ENCODE assay signal across 19 cellular contexts in genomic region chr22:41222846-41223507, GRCh38. TPM values are rescaled to one million over a fixed set of nuclear protein-coding genes. Genes with fewer than 3 reads are reported as not detected.
DNase-seq lines count a peak whose midpoint lies in the region; ATAC-seq and TF ChIP-seq lines count a peak whose summit lies in the region.
"Had no signal": no experiment of that assay in that cellular context is flagged by ENCODE, and none has a peak within 500 bp of the region (broad histone marks: within the 10 kb centered on the region; RNA-seq: fewer than 3 reads in every experiment).

No MANE protein-coding gene starts in this region.

- no peaks in the 10 kb centered on the region for H4K20me1 ChIP-seq in osteoblast (ENCODE audit: insufficient read depth, low read length)

- H3K4me3 Mint-ChIP-seq in activated CD4-positive, alpha-beta T cell treated with anti-CD3 and anti-CD28 coated beads, Interleukin-2, amount 10 ng/mL, durations not matched to agents 24 days and 14 days = no peak overlapping the region
- H3K4me3 Mint-ChIP-seq in activated naive CD8-positive, alpha-beta T cell treated with anti-CD3 and anti-CD28 coated beads, Interleukin-2, amount 50 U/mL, for 24 hours = no peak overlapping the region
- H3K4me3 Mint-ChIP-seq in CD14-positive monocyte = no peak overlapping the region
- H3K4me3 Mint-ChIP-seq: B cell; CD4-positive, alpha-beta T cell had no signal

- TF ChIP-seq CTCF in osteoblast (IDR thresholded peaks at IDR 0.05; ENCODE audit: extremely low read depth, low read depth, low read length) (no peak), heart right ventricle (IDR thresholded peaks at IDR 0.05) (no peak), CD14-positive monocyte (IDR thresholded peaks at IDR 0.05) (no peak)

- intact Hi-C loops in activated CD4-positive, alpha-beta T cell treated with anti-CD3 and anti-CD28 coated beads, Interleukin-2, amount 10 ng/mL, durations not matched to agents 24 days and 14 days (cut with micrococcal nuclease) = no loop called here
- intact Hi-C loops in heart right ventricle (cut with DNase I) = no loop called here
- intact Hi-C loops in CD14-positive monocyte (cut with micrococcal nuclease) = no loop called here

- H3K4me3 ChIP-seq in osteoblast (ENCODE audit: insufficient read depth, low read length) (no peak overlapping the region), heart right ventricle (no peak overlapping the region)
- H3K4me3 ChIP-seq: HAP-1 had no signal

- H3K79me2 ChIP-seq in osteoblast (ENCODE audit: insufficient read depth, low read length) = no peaks in the 10 kb centered on the region

- 92 to 94% methylated on average over 9 of the region's 9 CpGs for WGBS in heart right ventricle, 2 donors

- no peaks in the 10 kb centered on the region for H3K27me3 ChIP-seq in osteoblast (ENCODE audit: insufficient read depth, low read length)
- no peaks in the 10 kb centered on the region for H3K27me3 ChIP-seq in heart right ventricle

- H3K36me3 Mint-ChIP-seq in activated CD4-positive, alpha-beta T cell treated with anti-CD3 and anti-CD28 coated beads, Interleukin-2, amount 10 ng/mL, durations not matched to agents 24 days and 14 days (ENCODE audit: low read depth) = peaks cover 43% of the 10 kb centered on the region
- peaks cover 40% of the 10 kb centered on the region for H3K36me3 Mint-ChIP-seq in activated naive CD8-positive, alpha-beta T cell treated with anti-CD3 and anti-CD28 coated beads, Interleukin-2, amount 50 U/mL, for 24 hours (ENCODE audit: low read depth)
- peaks cover 70 to 93% of the 10 kb centered on the region in 2 donors for H3K36me3 Mint-ChIP-seq in CD14-positive monocyte

- H3K27me3 Mint-ChIP-seq in activated CD4-positive, alpha-beta T cell treated with anti-CD3 and anti-CD28 coated beads, Interleukin-2, amount 10 ng/mL, durations not matched to agents 24 days and 14 days = no peaks in the 10 kb centered on the region
- H3K27me3 Mint-ChIP-seq in activated naive CD8-positive, alpha-beta T cell treated with anti-CD3 and anti-CD28 coated beads, Interleukin-2, amount 50 U/mL, for 24 hours = no peaks in the 10 kb centered on the region
- peaks cover 0 to 2% (median 0%) of the 10 kb centered on the region in 3 donors for H3K27me3 Mint-ChIP-seq in CD14-positive monocyte (ENCODE audit: low read depth in 3 of 3)
- H3K27me3 Mint-ChIP-seq: B cell; CD4-positive, alpha-beta T cell had no signal

- no peak overlapping the region for H3K4me2 ChIP-seq in osteoblast (ENCODE audit: insufficient read depth, low read length)

- H3K9me3 Mint-ChIP-seq in activated CD4-positive, alpha-beta T cell treated with anti-CD3 and anti-CD28 coated beads, Interleukin-2, amount 10 ng/mL, durations not matched to agents 24 days and 14 days = no peaks in the 10 kb centered on the region
- H3K9me3 Mint-ChIP-seq in activated naive CD8-positive, alpha-beta T cell treated with anti-CD3 and anti-CD28 coated beads, Interleukin-2, amount 50 U/mL, for 24 hours = no peaks in the 10 kb centered on the region
- H3K9me3 Mint-ChIP-seq in CD14-positive monocyte = no peaks in the 10 kb centered on the region
- H3K9me3 Mint-ChIP-seq: CD4-positive, alpha-beta T cell had no signal

- peaks cover under 1% of the 10 kb centered on the region for H3K4me1 ChIP-seq in osteoblast (ENCODE audit: insufficient read depth, low read length)
- peaks cover 0 to 13% (median 6%) of the 10 kb centered on the region in 9 donors for H3K4me1 ChIP-seq in heart right ventricle
- H3K4me1 ChIP-seq: HAP-1 had no signal

- no peak overlapping the region for H3K27ac ChIP-seq in osteoblast (ENCODE audit: low read depth, low read length)
- H3K27ac ChIP-seq in heart right ventricle = no peak overlapping the region
- H3K27ac ChIP-seq: 22Rv1 had no signal

- DNase-seq in activated CD4-positive, alpha-beta T cell treated with anti-CD3 and anti-CD28 coated beads, Interleukin-2, amount 10 ng/mL, durations not matched to agents 24 days and 14 days = no peak
- no peak for DNase-seq in activated CD4-positive, alpha-beta T cell treated with anti-CD3 and anti-CD28 coated beads, Interleukin-2, amount 50 U/mL, for 4 hours
- no peak for DNase-seq in activated naive CD8-positive, alpha-beta T cell treated with anti-CD3 and anti-CD28 coated beads, Interleukin-2, amount 50 U/mL, for 24 hours
- DNase-seq in iPS-NIHi11 (ENCODE audit: low spot score) (peak; percentile 2), osteoblast (ENCODE audit: insufficient read length, low spot score, missing footprints) (peak; percentile 63), heart right ventricle (no peak), CD14-positive monocyte (ENCODE audit: low spot score) (no peak), NCI-H2029 (lab: John Stamatoyannopoulos, UW) (no peak)
- DNase-seq: Calu3; CD4-positive, alpha-beta T cell; KG1; NCI-H1417 treated with DMSO at 0.1 percent for 48 hours; NCI-H2029 treated with DMSO at 0.1 percent for 48 hours; NCI-H2171 treated with DMSO at 0.1 percent for 48 hours; NCI-H748 treated with DMSO at 0.1 percent for 48 hours; OCI-M1 had no signal

- H3K4me1 Mint-ChIP-seq in activated CD4-positive, alpha-beta T cell treated with anti-CD3 and anti-CD28 coated beads, Interleukin-2, amount 10 ng/mL, durations not matched to agents 24 days and 14 days = peaks cover under 1% of the 10 kb centered on the region
- H3K4me1 Mint-ChIP-seq in activated naive CD8-positive, alpha-beta T cell treated with anti-CD3 and anti-CD28 coated beads, Interleukin-2, amount 50 U/mL, for 24 hours = peaks cover under 1% of the 10 kb centered on the region
- H3K4me1 Mint-ChIP-seq in CD14-positive monocyte = peaks cover 7% of the 10 kb centered on the region

- no peak overlapping the region for H2AFZ ChIP-seq in osteoblast (ENCODE audit: low read length)

- H3K36me3 ChIP-seq in osteoblast (ENCODE audit: insufficient read depth, low read length) (peaks cover 57% of the 10 kb centered on the region), heart right ventricle (peaks cover 0 to 94% (median 79%) of the 10 kb centered on the region in 9 donors)

- peak overlapping the region; percentile 53 for H3K27ac Mint-ChIP-seq in activated CD4-positive, alpha-beta T cell treated with anti-CD3 and anti-CD28 coated beads, Interleukin-2, amount 10 ng/mL, durations not matched to agents 24 days and 14 days
- peak overlapping the region; percentile 62 for H3K27ac Mint-ChIP-seq in activated naive CD8-positive, alpha-beta T cell treated with anti-CD3 and anti-CD28 coated beads, Interleukin-2, amount 50 U/mL, for 24 hours
- peak overlapping the region in 1 of 7 donors; percentile 6 for H3K27ac Mint-ChIP-seq in CD14-positive monocyte
- H3K27ac Mint-ChIP-seq: B cell; CD4-positive, alpha-beta T cell had no signal

- H3K9me3 ChIP-seq in osteoblast (ENCODE audit: low read depth, low read length) = no peaks in the 10 kb centered on the region
- no peaks in the 10 kb centered on the region for H3K9me3 ChIP-seq in heart right ventricle
- H3K9me3 ChIP-seq: HAP-1 had no signal

- ATAC-seq in activated naive CD8-positive, alpha-beta T cell treated with anti-CD3 and anti-CD28 coated beads, Interleukin-2, amount 50 U/mL, for 24 hours = no peak
- no peak for ATAC-seq in heart right ventricle

RNA-seq across cellular contexts. Expression of gene CHADL, which starts 17.8 kb away (rescaled TPM):
- total RNA-seq in activated CD4-positive, alpha-beta T cell treated with anti-CD3 and anti-CD28 coated beads, Interleukin-2, amount 10 ng/mL, durations not matched to agents 24 days and 14 days = 0.33 and 0.47 TPM in 2 replicates
- total RNA-seq in osteoblast (1.1 and 1.2 TPM in 2 replicates), heart right ventricle (10 to 100 TPM in 5 of 10 donors, 1 to 10 TPM in 5; 7.2 to 33.2 (median 10.6) TPM)
- polyA plus RNA-seq in heart right ventricle (10 to 100 TPM in 1 of 2 donors, 1 to 10 TPM in 1; 4.5 to 46.6 TPM), CD14-positive monocyte (under 1 TPM; 0.27 to 0.35 TPM)

RNA-seq across cellular contexts. Expression of gene L3MBTL2, which starts 17.9 kb away (rescaled TPM):
- 53.3 and 55.0 TPM in 2 replicates for total RNA-seq in activated CD4-positive, alpha-beta T cell treated with anti-CD3 and anti-CD28 coated beads, Interleukin-2, amount 10 ng/mL, durations not matched to agents 24 days and 14 days
- 21.5 and 22.8 TPM in 2 replicates for total RNA-seq in osteoblast
- 10 to 100 TPM; 12.0 to 18.5 (median 15.1) TPM for total RNA-seq in heart right ventricle
- 10 to 100 TPM; 10.0 to 17.4 TPM for polyA plus RNA-seq in heart right ventricle
- polyA plus RNA-seq in CD14-positive monocyte = 10 to 100 TPM; 13.6 to 14.0 TPM

Comparison
In these comparisons a context has a peak if more than half of its experiments do, and no peak if none do; other contexts are left out.
1. DNase-seq: peak in iPS-NIHi11 (single experiment) and osteoblast (single experiment); none in activated CD4-positive, alpha-beta T cell treated with anti-CD3 and anti-CD28 coated beads, Interleukin-2, amount 10 ng/mL, durations not matched to agents 24 days and 14 days (single experiment), activated CD4-positive, alpha-beta T cell treated with anti-CD3 and anti-CD28 coated beads, Interleukin-2, amount 50 U/mL, for 4 hours (0 of 2), activated naive CD8-positive, alpha-beta T cell treated with anti-CD3 and anti-CD28 coated beads, Interleukin-2, amount 50 U/mL, for 24 hours (single experiment), heart right ventricle (0 of 2), CD14-positive monocyte (single experiment) and NCI-H2029 (single experiment).